33 cellular contexts compared by ENCODE assay signal in genomic region chr11:40271361-40271760, GRCh38.
"Had no signal": no experiment of that assay in that cellular context is flagged by ENCODE, and none has a peak within 500 bp of the region (broad histone marks: within the 10 kb centered on the region; RNA-seq: fewer than 3 reads in every experiment).

No MANE protein-coding gene starts in this region.

- H3K4me1 Mint-ChIP-seq: activated CD4-positive, alpha-beta T cell treated with anti-CD3 and anti-CD28 coated beads for 36 hours; activated CD4-positive, alpha-beta T cell treated with anti-CD3 and anti-CD28 coated beads, Interleukin-2, amount 10 ng/mL, durations not matched to agents 7 days and 5 days; activated naive CD4-positive, alpha-beta T cell treated with anti-CD3 and anti-CD28 coated beads, Interleukin-2, amount 50 U/mL, for 24 hours; activated naive CD8-positive, alpha-beta T cell treated with anti-CD3 and anti-CD28 coated beads, Interleukin-2, amount 10 ng/mL, durations not matched to agents 7 days and 5 days; WTC11 had no signal

- H3K9me3 ChIP-seq: ascending aorta had no signal

- H3K4me3 ChIP-seq: ascending aorta, K562, PC-9 had no signal

- H3K4me3 Mint-ChIP-seq: activated CD4-positive, alpha-beta T cell treated with anti-CD3 and anti-CD28 coated beads for 36 hours; activated CD4-positive, alpha-beta T cell treated with anti-CD3 and anti-CD28 coated beads, Interleukin-2, amount 10 ng/mL, durations not matched to agents 7 days and 5 days; activated CD8-positive, alpha-beta T cell treated with anti-CD3 and anti-CD28 coated beads, Interleukin-2, amount 10 ng/mL, durations not matched to agents 7 days and 5 days; activated naive CD4-positive, alpha-beta T cell treated with anti-CD3 and anti-CD28 coated beads, Interleukin-2, amount 50 U/mL, for 24 hours; activated naive CD8-positive, alpha-beta T cell treated with anti-CD3 and anti-CD28 coated beads, Interleukin-2, amount 10 ng/mL, durations not matched to agents 7 days and 5 days; activated T-cell treated with anti-CD3 and anti-CD28 coated beads, Interleukin-2, amount 50 U/mL, for 24 hours; brain; WTC11 had no signal

- H3K36me3 Mint-ChIP-seq: activated naive CD4-positive, alpha-beta T cell treated with anti-CD3 and anti-CD28 coated beads, Interleukin-2, amount 50 U/mL, for 24 hours; activated naive CD8-positive, alpha-beta T cell treated with anti-CD3 and anti-CD28 coated beads, Interleukin-2, amount 10 ng/mL, durations not matched to agents 7 days and 5 days; brain; WTC11 had no signal

- H3K9me3 Mint-ChIP-seq: brain, WTC11 had no signal

- H3K36me3 ChIP-seq: ascending aorta had no signal

- H3K27me3 Mint-ChIP-seq: activated CD4-positive, alpha-beta T cell treated with anti-CD3 and anti-CD28 coated beads for 36 hours; activated CD4-positive, alpha-beta T cell treated with anti-CD3 and anti-CD28 coated beads, Interleukin-2, amount 10 ng/mL, durations not matched to agents 7 days and 5 days; activated naive CD4-positive, alpha-beta T cell treated with anti-CD3 and anti-CD28 coated beads, Interleukin-2, amount 50 U/mL, for 24 hours; activated naive CD8-positive, alpha-beta T cell treated with anti-CD3 and anti-CD28 coated beads, Interleukin-2, amount 10 ng/mL, durations not matched to agents 7 days and 5 days; activated T-cell treated with anti-CD3 and anti-CD28 coated beads, Interleukin-2, amount 50 U/mL, for 24 hours; brain had no signal

- H3K4me1 ChIP-seq: ascending aorta had no signal

- DNase-seq: activated CD4-positive, alpha-beta T cell treated with anti-CD3 and anti-CD28 coated beads for 36 hours; activated CD4-positive, alpha-beta T cell treated with anti-CD3 and anti-CD28 coated beads, Interleukin-2, amount 10 ng/mL, durations not matched to agents 7 days and 5 days; activated CD4-positive, alpha-beta T cell treated with anti-CD3 and anti-CD28 coated beads, Interleukin-2, amount 50 U/mL, for 48 hours; activated CD8-positive, alpha-beta T cell treated with anti-CD3 and anti-CD28 coated beads, Interleukin-2, amount 10 ng/mL, durations not matched to agents 7 days and 5 days; activated gamma-delta T cell; activated naive CD4-positive, alpha-beta T cell treated with Interleukin-2 at 50 U/mL for 16 hours; activated naive CD8-positive, alpha-beta T cell treated with anti-CD3 and anti-CD28 coated beads, Interleukin-2, amount 10 ng/mL, durations not matched to agents 7 days and 5 days; activated T-cell treated with anti-CD3 and anti-CD28 coated beads, Interleukin-2, amount 50 U/mL, for 24 hours; amygdala; IMR-90; NCI-H1092 treated with DMSO at 0.1 percent for 48 hours; NCI-H1417; NCI-H146; NCI-H187; NCI-H2029 treated with DMSO at 0.1 percent for 48 hours; NCI-H2107; NCI-H2171; NCI-H510A; NCI-H526; NCI-H748 treated with DMSO at 0.1 percent for 48 hours; NK-92 treated with Interleukin-12 subunit alpha and Interleukin-12 subunit beta, amount 100 ng/mL, for 24 hours; PC-9; SIG-M5; T1000 had no signal

- H3K4me2 ChIP-seq: PC-9 had no signal

- H3K27ac Mint-ChIP-seq: activated CD4-positive, alpha-beta T cell treated with anti-CD3 and anti-CD28 coated beads for 36 hours; activated CD4-positive, alpha-beta T cell treated with anti-CD3 and anti-CD28 coated beads, Interleukin-2, amount 10 ng/mL, durations not matched to agents 7 days and 5 days; activated CD8-positive, alpha-beta T cell treated with anti-CD3 and anti-CD28 coated beads, Interleukin-2, amount 10 ng/mL, durations not matched to agents 7 days and 5 days; activated naive CD4-positive, alpha-beta T cell treated with anti-CD3 and anti-CD28 coated beads, Interleukin-2, amount 50 U/mL, for 24 hours; activated naive CD8-positive, alpha-beta T cell treated with anti-CD3 and anti-CD28 coated beads, Interleukin-2, amount 10 ng/mL, durations not matched to agents 7 days and 5 days; activated T-cell treated with anti-CD3 and anti-CD28 coated beads, Interleukin-2, amount 50 U/mL, for 24 hours; activated T-helper 2 cell treated with anti-CD3 and anti-CD28 coated beads, Interferon-gamma antibody, Interleukin-2, Interleukin-4, amounts not matched to agents 10 μg/mL and 5 μg/mL and 100 μg/mL, durations not matched to agents 14 hours and 24 hours and 36 hours; brain; WTC11 had no signal

- H3K27ac ChIP-seq: ascending aorta, PC-9, RWPE1 had no signal

- H3K27me3 ChIP-seq: ascending aorta had no signal

- ATAC-seq: activated CD4-positive, alpha-beta T cell treated with anti-CD3 and anti-CD28 coated beads for 36 hours; activated CD4-positive, CD25-positive, alpha-beta regulatory T cell treated with anti-CD3 and anti-CD28 coated beads, Interleukin-2, amount 50 U/mL, for 24 hours; activated CD8-positive, alpha-beta T cell treated with anti-CD3 and anti-CD28 coated beads, Interleukin-2, amount 10 ng/mL, durations not matched to agents 7 days and 5 days; K562; Right ventricle myocardium inferior; WTC11 had no signal

- H2AFZ ChIP-seq: PC-9 had no signal
